In the genomic region with DNA sequence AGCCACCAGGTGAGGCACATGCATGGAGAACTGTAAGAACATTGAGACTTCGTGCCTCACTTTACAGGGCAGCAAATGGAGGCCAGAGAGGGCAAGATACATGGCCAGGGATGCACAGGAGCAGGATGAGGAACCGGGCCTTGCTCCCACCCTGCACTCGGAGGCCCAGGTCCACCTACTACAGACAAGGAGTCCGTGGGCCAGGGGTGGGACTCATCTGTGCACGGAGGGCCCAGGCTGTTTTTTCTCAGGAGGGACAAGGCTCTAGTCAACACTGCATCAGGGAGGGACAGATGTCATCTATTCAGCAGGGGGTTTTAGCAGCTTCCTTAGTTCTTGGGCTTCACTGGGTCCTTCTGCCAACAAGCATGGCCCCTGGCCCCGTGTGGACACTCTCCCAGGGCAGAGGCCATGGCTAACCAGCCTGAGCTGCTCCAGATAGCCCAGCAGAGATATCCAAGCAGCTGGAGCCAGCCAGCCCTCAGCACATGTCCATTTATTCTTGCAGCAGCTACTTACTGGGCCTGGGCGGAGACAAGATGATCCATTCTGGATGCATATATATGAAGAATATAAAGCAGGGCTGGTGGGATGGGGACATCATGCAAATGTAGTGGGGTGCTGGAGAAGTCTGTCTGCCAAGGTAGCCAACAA, we compare ENCODE assay signal across 11 cellular contexts.
"Had no signal": no experiment of that assay in that cellular context is flagged by ENCODE, and none has a peak within 500 bp of the region (broad histone marks: within the 10 kb centered on the region; RNA-seq: fewer than 3 reads in every experiment).

No MANE protein-coding gene starts in this region.

- H3K4me3 ChIP-seq: upper lobe of left lung had no signal

- DNase-seq: activated CD4-positive, CD25-positive, alpha-beta regulatory T cell treated with anti-CD3 and anti-CD28 coated beads, Interleukin-2, amount 50 U/mL, for 72 hours; activated gamma-delta T cell treated with Interleukin-2 at 50 U/mL for 16 hours; activated T-cell treated with anti-CD3 and anti-CD28 coated beads, Interleukin-2, amount 50 U/mL, for 48 hours; anterior cingulate cortex; cortex of kidney; effector CD4-positive, alpha-beta T cell; foreskin keratinocyte; stimulated activated CD4-positive, alpha-beta T cell treated with anti-CD3 and anti-CD28 coated beads, Interleukin-15, amount 100 ng/mL, for 24 hours; stimulated activated CD4-positive, alpha-beta T cell treated with anti-CD3 and anti-CD28 coated beads, Interleukin-4, amount 100 ng/mL, for 1 hour; stimulated activated naive CD4-positive, alpha-beta T cell treated with Interleukin-2 at 50 U/mL for 16 hours; upper lobe of left lung had no signal

- H3K27ac ChIP-seq: foreskin keratinocyte, upper lobe of left lung had no signal

- ATAC-seq: foreskin keratinocyte had no signal

- H3K36me3 ChIP-seq: upper lobe of left lung had no signal

- H3K4me1 ChIP-seq: foreskin keratinocyte, upper lobe of left lung had no signal

- H3K9me3 ChIP-seq: upper lobe of left lung had no signal

- H3K27me3 ChIP-seq: upper lobe of left lung had no signal
